ENCODE assay signal across 16 cellular contexts in the genomic region with DNA sequence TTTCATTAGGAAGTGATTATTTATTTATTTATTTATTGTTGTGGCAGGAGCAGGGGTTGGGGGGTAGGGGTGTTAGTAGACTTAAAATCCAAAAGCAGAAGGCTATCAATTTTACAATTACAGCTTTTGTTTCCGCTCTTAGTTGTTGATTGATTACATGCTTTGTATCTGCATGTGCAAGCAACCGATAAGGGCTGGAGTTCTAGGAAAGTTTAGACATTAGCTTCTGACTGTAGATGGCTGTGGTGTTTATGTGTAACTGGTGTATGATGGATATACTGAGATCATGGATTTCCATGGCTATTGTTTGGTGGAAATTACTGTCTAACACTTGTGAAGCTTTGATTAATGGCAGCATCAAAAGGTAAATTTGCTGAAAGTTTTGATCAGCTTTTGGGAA. TPM values are rescaled to one million over a fixed set of nuclear protein-coding genes. Genes with fewer than 3 reads are reported as not detected.
"Had no signal": no experiment of that assay in that cellular context is flagged by ENCODE, and none has a peak within 500 bp of the region (broad histone marks: within the 10 kb centered on the region; RNA-seq: fewer than 3 reads in every experiment).

No MANE protein-coding gene starts in this region.

- DNase-seq: activated CD4-positive, alpha-beta memory T cell treated with anti-CD3 and anti-CD28 coated beads for 36 hours; activated CD4-positive, alpha-beta T cell treated with anti-CD3 and anti-CD28 coated beads for 36 hours; activated naive CD4-positive, alpha-beta T cell; activated naive CD8-positive, alpha-beta T cell treated with anti-CD3 and anti-CD28 coated beads for 36 hours; amniotic stem cell; dermis blood vessel endothelial cell; effector memory CD8-positive, alpha-beta T cell; foreskin fibroblast; hippocampal formation; islet precursor cell; lower lobe of right lung; natural killer cell; transverse colon had no signal

- H3K36me3 ChIP-seq: cardiac muscle cell, lower lobe of right lung, transverse colon, vagina had no signal

- H3K9me3 ChIP-seq: lower lobe of right lung, transverse colon, vagina had no signal

- H3K4me3 ChIP-seq: cardiac muscle cell, transverse colon, vagina had no signal

- H3K27ac ChIP-seq: cardiac muscle cell, lower lobe of right lung, transverse colon, vagina had no signal

- H3K27me3 ChIP-seq: vagina had no signal

RNA-seq across cellular contexts. Expression of a gene that starts 2.8 kb away (rescaled TPM):
- total RNA-seq: activated CD4-positive, alpha-beta memory T cell treated with anti-CD3 and anti-CD28 coated beads for 36 hours; activated CD4-positive, alpha-beta T cell treated with anti-CD3 and anti-CD28 coated beads for 36 hours; activated naive CD8-positive, alpha-beta T cell treated with anti-CD3 and anti-CD28 coated beads for 36 hours; dermis blood vessel endothelial cell; glomerular endothelial cell; natural killer cell had no signal
